ENCODE assay signal across 7 cellular contexts in genomic region chr12:132444957-132445883, GRCh38. TPM values are rescaled to one million over a fixed set of nuclear protein-coding genes. Genes with fewer than 3 reads are reported as not detected.
A peak's percentile ranks its signal among the peaks of the same experiment; 100 is the strongest.
DNase-seq lines count a peak whose midpoint lies in the region; ATAC-seq and TF ChIP-seq lines count a peak whose summit lies in the region.

No MANE protein-coding gene starts in this region.

- peak overlapping the region; percentile 100 for H3K27ac Mint-ChIP-seq in activated CD4-positive, alpha-beta T cell treated with anti-CD3 and anti-CD28 coated beads for 36 hours

- H3K18ac ChIP-seq in neuronal stem cell (ENCODE audit: low read length), result peak overlapping the region; percentile 80

- peak overlapping the region; percentile 36 for H3K4me3 ChIP-seq in Jurkat, Clone E6-1 (ENCODE audit: low read length)
- H3K4me3 ChIP-seq in neuronal stem cell (ENCODE audit: low read length in 2 of 2) (peak overlapping the region in 1 of 2 donors; percentile 71), tibial artery (peak overlapping the region; percentile 20 to 33)

- H2BK120ac ChIP-seq in neuronal stem cell (ENCODE audit: low read depth, low read length), result peak overlapping the region; percentile 7

- H3K9ac ChIP-seq in neuronal stem cell (ENCODE audit: low read depth, low read length, poor library complexity), result peak overlapping the region; percentile 56

- H3K36me3 ChIP-seq in neuronal stem cell (replicated peaks in 1 of 2; ENCODE audit: control insufficient read depth in 2 of 2, insufficient read depth in 2 of 2, low read length in 2 of 2) (no peaks in the 10 kb centered on the region), tibial artery (no peaks in the 10 kb centered on the region)

- POLR2A ChIA-PET in activated CD4-positive, alpha-beta T cell treated with anti-CD3 and anti-CD28 coated beads for 36 hours (lab: Charles Lee), result no interaction called here

- H3K36me3 Mint-ChIP-seq in activated CD4-positive, alpha-beta T cell treated with anti-CD3 and anti-CD28 coated beads for 36 hours (ENCODE audit: low read depth), result peaks cover 3% of the 10 kb centered on the region

- CTCF ChIA-PET in activated CD4-positive, alpha-beta T cell treated with anti-CD3 and anti-CD28 coated beads for 36 hours (lab: Charles Lee), result no interaction called here

- no peak overlapping the region for H2AFZ ChIP-seq in neuronal stem cell (ENCODE audit: low read length)

- peak overlapping the region; percentile 8 for H3K27ac ChIP-seq in neuronal stem cell (replicated peaks; ENCODE audit: low read length)
- no peak overlapping the region for H3K27ac ChIP-seq in tibial artery

- no peaks in the 10 kb centered on the region for H3K9me3 Mint-ChIP-seq in activated CD4-positive, alpha-beta T cell treated with anti-CD3 and anti-CD28 coated beads for 36 hours (ENCODE audit: low read depth)

- H3K4me1 ChIP-seq in neuronal stem cell (ENCODE audit: control insufficient read depth in 2 of 2, insufficient read depth in 1 of 2, low read depth in 1 of 2, low read length in 2 of 2), result peaks cover 0 to 3% of the 10 kb centered on the region in 2 donors
- no peaks in the 10 kb centered on the region for H3K4me1 ChIP-seq in tibial artery

- no peak overlapping the region for H3K4ac ChIP-seq in neuronal stem cell (ENCODE audit: low read length)

- H2BK15ac ChIP-seq in neuronal stem cell (ENCODE audit: low read length), result no peak overlapping the region

- H3K27me3 Mint-ChIP-seq in activated CD4-positive, alpha-beta T cell treated with anti-CD3 and anti-CD28 coated beads for 36 hours, result no peaks in the 10 kb centered on the region

- peak overlapping the region; percentile 52 for H3K4me2 ChIP-seq in neuronal stem cell (ENCODE audit: insufficient read depth, low read length, poor library complexity, severe bottlenecking)

- peak overlapping the region; percentile 58 for H4K91ac ChIP-seq in neuronal stem cell (ENCODE audit: low read depth, low read length, poor library complexity)

- H4K8ac ChIP-seq in neuronal stem cell (ENCODE audit: low read depth, low read length), result no peak overlapping the region

- DNase-seq in Jurkat, Clone E6-1 (ENCODE audit: low read depth, low spot score), result peak; percentile 84
- DNase-seq in activated CD4-positive, alpha-beta T cell treated with anti-CD3 and anti-CD28 coated beads for 36 hours, result peak; percentile 93
- DNase-seq in effector CD8-positive, alpha-beta T cell (lab: John Stamatoyannopoulos, UW), result peak; percentile 48
- DNase-seq in neuronal stem cell (ENCODE audit: low spot score) (no peak), tibial artery (peak in 1 of 2 donors; percentile 39), NCI-H345 (lab: John Stamatoyannopoulos, UW) (no peak)

- H3K4me1 Mint-ChIP-seq in activated CD4-positive, alpha-beta T cell treated with anti-CD3 and anti-CD28 coated beads for 36 hours, result peaks cover 48% of the 10 kb centered on the region

- H3K14ac ChIP-seq in neuronal stem cell (ENCODE audit: low read length), result no peak overlapping the region

- no peak for TF ChIP-seq CTCF in tibial artery (IDR thresholded peaks at IDR 0.05)

- no CpG with 5 or more reads among the region's 37 CpGs for WGBS in neuronal stem cell (ENCODE audit: extremely low coverage in 2 of 2, insufficient read length in 2 of 2, insufficient replicate concordance in 1 of 2), 2 donors

- H2BK5ac ChIP-seq in neuronal stem cell (ENCODE audit: low read length), result peak overlapping the region; percentile 21

- peak; percentile 54 for ATAC-seq in GM18909 (IDR thresholded peaks at IDR 0.05; ENCODE audit: poor library complexity, unreplicated experiment)
- ATAC-seq in activated CD4-positive, alpha-beta T cell treated with anti-CD3 and anti-CD28 coated beads for 36 hours, result peak; percentile 90

- H3K9me3 ChIP-seq in neuronal stem cell (replicated peaks in 1 of 2; ENCODE audit: control insufficient read depth in 2 of 2, insufficient read depth in 1 of 2, low read depth in 1 of 2, low read length in 2 of 2) (no peaks in the 10 kb centered on the region), tibial artery (no peaks in the 10 kb centered on the region)

- H3K23ac ChIP-seq in neuronal stem cell (ENCODE audit: low read depth, low read length, poor library complexity), result peak overlapping the region; percentile 3

- H2AK5ac ChIP-seq in neuronal stem cell (ENCODE audit: low read depth, low read length), result peak overlapping the region; percentile 64

- intact Hi-C loops in activated CD4-positive, alpha-beta T cell treated with anti-CD3 and anti-CD28 coated beads for 36 hours (cut with DNase I, micrococcal nuclease), result loop anchor here in 1 of 2 experiments (1.0 to 5.0 kb wide), 4 partner anchors 44 to 256 kb away; partner anchors contain the start of genes POLE and PXMP2
- intact Hi-C loops in tibial artery (cut with DNase I; ENCODE audit: low total_unique reads), result no loop called here

- no peak overlapping the region for H2BK12ac ChIP-seq in neuronal stem cell (ENCODE audit: low read length)

- H3K27me3 ChIP-seq in neuronal stem cell (ENCODE audit: control insufficient read depth in 3 of 3, insufficient read depth in 3 of 3, low read depth in 1 of 3, low read length in 3 of 3) (peaks cover 0 to 75% (median 0%) of the 10 kb centered on the region in 3 experiments), tibial artery (peaks cover 0 to 60% of the 10 kb centered on the region in 2 donors)

- H3K79me1 ChIP-seq in neuronal stem cell (ENCODE audit: low read depth, low read length), result no peaks in the 10 kb centered on the region

- peak overlapping the region; percentile 87 for H3K4me3 Mint-ChIP-seq in activated CD4-positive, alpha-beta T cell treated with anti-CD3 and anti-CD28 coated beads for 36 hours

RNA-seq across cellular contexts. Expression of gene FBRSL1, which starts 44.7 kb away (rescaled TPM):
- 120 TPM for polyA plus RNA-seq in Jurkat, Clone E6-1 (2012; ENCODE audit: insufficient read depth, insufficient read length)
- 10 to 100 TPM; 35.7 to 55.1 TPM for total RNA-seq in activated CD4-positive, alpha-beta T cell treated with anti-CD3 and anti-CD28 coated beads for 36 hours
- polyA plus RNA-seq in neuronal stem cell (2013, experiment 1 of 2), result 61.7 TPM
- polyA plus RNA-seq in neuronal stem cell (2013, experiment 2 of 2), result 70.1 TPM

Comparison
In these comparisons a context has a peak if more than half of its experiments do, and no peak if none do; other contexts are left out.
1. DNase-seq: peak in Jurkat, Clone E6-1 (single experiment), activated CD4-positive, alpha-beta T cell treated with anti-CD3 and anti-CD28 coated beads for 36 hours (single experiment) and effector CD8-positive, alpha-beta T cell (single experiment); none in neuronal stem cell (single experiment) and NCI-H345 (single experiment).